8 cellular contexts compared by ENCODE assay signal in the genomic region with DNA sequence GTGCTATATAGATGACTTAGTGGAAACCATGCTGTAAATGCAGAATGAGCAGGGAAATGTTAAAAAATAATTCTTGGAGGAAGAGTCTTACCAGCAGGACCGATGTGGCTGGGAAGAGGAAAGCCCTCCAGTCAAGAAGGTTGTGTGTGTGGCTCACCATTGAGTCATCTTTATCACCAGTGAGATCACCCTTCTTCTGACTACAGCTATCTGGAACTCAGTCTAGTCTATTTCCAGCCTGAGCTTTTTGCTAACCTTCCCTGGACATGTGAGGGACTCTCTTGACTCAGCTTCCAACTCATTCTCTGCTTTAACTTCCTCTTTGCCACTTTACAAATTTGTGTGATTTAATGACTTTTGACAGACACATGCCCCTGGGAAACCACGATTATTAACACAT.
DNase-seq lines count a peak whose midpoint lies in the region; ATAC-seq, FAIRE-seq and TF ChIP-seq lines count a peak whose summit lies in the region.
"Not testable (repeated sequence)": the region's sequence is repeated elsewhere in the genome, so short reads cannot be mapped to it uniquely, and the experiment has no call there.

No MANE protein-coding gene starts in this region.

- H3K23ac ChIP-seq in IMR-90 (ENCODE audit: low read depth, low read length) = not testable (repeated sequence)

- H3K4me1 ChIP-seq in IMR-90 (ENCODE audit: control insufficient read depth, insufficient read depth, low read length); mesodermal cell (ENCODE audit: control insufficient read depth, insufficient read depth, low read length, poor library complexity, severe bottlenecking): not testable (repeated sequence)

- H3K79me1 ChIP-seq in IMR-90 (ENCODE audit: low read depth in 1 of 2, low read length in 2 of 2) = not testable (repeated sequence)

- no CpG with 5 or more reads among the region's 2 CpGs for WGBS in IMR-90 (ENCODE audit: extremely low coverage in 2 of 2, insufficient read length in 1 of 2), 2 experiments
- WGBS in mesodermal cell (ENCODE audit: insufficient coverage in 2 of 2), 2 experiments = no CpG with 5 or more reads among the region's 2 CpGs

- not testable (repeated sequence) for H3K4me1 Mint-ChIP-seq in MCF 10A (ENCODE audit: insufficient read depth, unreplicated experiment)

- H3K36me3 ChIP-seq in IMR-90 (ENCODE audit: control insufficient read depth, insufficient read depth, low read length); mesodermal cell (ENCODE audit: control insufficient read depth, insufficient read depth, low read length): not testable (repeated sequence)

- not testable (repeated sequence) for H2BK120ac ChIP-seq in IMR-90 (ENCODE audit: low read depth, low read length)

- intact Hi-C loops in IMR-90 (cut with micrococcal nuclease); MCF 10A (cut with micrococcal nuclease): not testable (repeated sequence)

- not testable (repeated sequence) for H3K9me1 ChIP-seq in IMR-90 (ENCODE audit: insufficient read depth, low read length)

- H3K4me2 ChIP-seq in IMR-90 (ENCODE audit: low read depth, low read length) = not testable (repeated sequence)

- not testable (repeated sequence) for H2BK20ac ChIP-seq in IMR-90 (ENCODE audit: low read depth, low read length)

- in situ Hi-C loops in IMR-90 (cut with MboI; ENCODE audit: low sequenced_read_pairs) = loop anchor here (25.0 kb wide), 1 partner anchor 302 kb away; no protein-coding TSS in a partner anchor

- H2BK5ac ChIP-seq in IMR-90 (ENCODE audit: low read depth, low read length, poor library complexity, severe bottlenecking) = not testable (repeated sequence)

- TF ChIP-seq POLR2A in IMR-90 (IDR thresholded peaks at IDR 0.05; ENCODE audit: low read depth, low read length) = not testable (repeated sequence)

- dilution Hi-C loops in IMR-90 (cut with HindIII; ENCODE audit: low sequenced_read_pairs, unreplicated experiment) = not testable (repeated sequence)

- not testable (repeated sequence) for H2BK15ac ChIP-seq in IMR-90 (ENCODE audit: low read depth, low read length)

- not testable (repeated sequence) for H2AK9ac ChIP-seq in IMR-90 (replicated peaks; ENCODE audit: low read depth, low read length, poor library complexity)

- not testable (repeated sequence) for H2AFZ ChIP-seq in IMR-90 (replicated peaks; ENCODE audit: low read length, poor library complexity)

- not testable (repeated sequence) for H4K91ac ChIP-seq in IMR-90 (ENCODE audit: insufficient read depth, low read depth, low read length)

- not testable (repeated sequence) for H3K27ac Mint-ChIP-seq in MCF 10A (ENCODE audit: low read depth, unreplicated experiment)

- not testable (repeated sequence) for TF ChIP-seq RAD21 in IMR-90 (IDR thresholded peaks at IDR 0.05; ENCODE audit: low read length)

- peak; percentile 98 for ATAC-seq in IMR-90 (ENCODE audit: low read depth)

- H4K20me1 ChIP-seq in IMR-90 (ENCODE audit: insufficient read depth, low read length) = not testable (repeated sequence)

- not testable (repeated sequence) for H3K27ac ChIP-seq in IMR-90 (ENCODE audit: insufficient read depth, low read length)
- H3K27ac ChIP-seq in mesodermal cell (ENCODE audit: low read depth, low read length, severe bottlenecking) = peak overlapping the region; percentile 59

- H3K9me3 ChIP-seq in IMR-90 (ENCODE audit: control insufficient read depth, insufficient read depth, low read length); mesodermal cell (ENCODE audit: control insufficient read depth, low read length): not testable (repeated sequence)

- H4K5ac ChIP-seq in IMR-90 (ENCODE audit: low read depth, low read length) = not testable (repeated sequence)

- H3K4me3 ChIP-seq in IMR-90 (ENCODE audit: insufficient read depth, low read depth, low read length); foreskin fibroblast (ENCODE audit: low read depth in 1 of 2, low read length in 2 of 2); mesodermal cell (ENCODE audit: extremely low read depth, insufficient read depth, low read length, poor library complexity, severe bottlenecking): not testable (repeated sequence)

- H3K4me3 Mint-ChIP-seq in MCF 10A (ENCODE audit: unreplicated experiment) = not testable (repeated sequence)

- H3K56ac ChIP-seq in IMR-90 (ENCODE audit: extremely low read depth, insufficient read depth, low read length) = not testable (repeated sequence)

- DNase-seq in AG09319 (ENCODE audit: extremely low read depth, low read depth) (peak; percentile 15), GM04504 (ENCODE audit: low read depth) (peak; percentile 72), IMR-90 (peak; percentile 87), RPMI7951 (ENCODE audit: low read depth) (peak; percentile 91), MCF 10A (ENCODE audit: unreplicated experiment) (peak; percentile 11), foreskin fibroblast (peak; percentile 57 to 79), urothelium cell line (ENCODE audit: low spot score) (peak; percentile 29)

- not testable (repeated sequence) for H2AK5ac ChIP-seq in IMR-90 (ENCODE audit: low read depth, low read length)

- H3K4ac ChIP-seq in IMR-90 (ENCODE audit: low read depth, low read length) = not testable (repeated sequence)

- not testable (repeated sequence) for H3K14ac ChIP-seq in IMR-90 (replicated peaks; ENCODE audit: low read depth, low read length)

- BruUV-seq in IMR-90 (replicated peaks; lab: Mats Ljungman, UMichigan); MCF 10A (replicated peaks; lab: Mats Ljungman, UMichigan): not testable (repeated sequence)

- peaks cover 22% of the 10 kb centered on the region for H3K9me3 Mint-ChIP-seq in MCF 10A (ENCODE audit: unreplicated experiment)

- not testable (repeated sequence) for H4K8ac ChIP-seq in IMR-90 (ENCODE audit: low read depth in 2 of 2, low read length in 2 of 2)

- H3K27me3 Mint-ChIP-seq in MCF 10A (ENCODE audit: insufficient read depth, unreplicated experiment) = not testable (repeated sequence)

- not testable (repeated sequence) for H3K9ac ChIP-seq in IMR-90 (ENCODE audit: low read depth, low read length)

- CTCF ChIA-PET in IMR-90 (lab: Yijun Ruan, JAX); MCF 10A (lab: Yijun Ruan, JAX): not testable (repeated sequence)

- FAIRE-seq in urothelium cell line (lab: Jason Lieb, UNC) = peak; percentile 30

- POLR2A ChIA-PET in IMR-90 (lab: Charles Lee; ENCODE audit: unreplicated experiment); MCF 10A (lab: Yijun Ruan, JAX): not testable (repeated sequence)

- not testable (repeated sequence) for TF ChIP-seq CTCF in AG09319 (IDR thresholded peaks at IDR 0.05; ENCODE audit: low read depth, low read length); IMR-90 (conservative IDR thresholded peaks at IDR 0.05; ENCODE audit: low read depth, low read length); MCF 10A (IDR thresholded peaks at IDR 0.05; ENCODE audit: unreplicated experiment); foreskin fibroblast (IDR thresholded peaks at IDR 0.05; ENCODE audit: low read depth, low read length)

- not testable (repeated sequence) for H3K36me3 Mint-ChIP-seq in MCF 10A (ENCODE audit: insufficient read depth, unreplicated experiment)

- H3K27me3 ChIP-seq in IMR-90 (ENCODE audit: control insufficient read depth, insufficient read depth, low read length) = not testable (repeated sequence)

- H3K18ac ChIP-seq in IMR-90 (ENCODE audit: low read depth, low read length) = not testable (repeated sequence)

TF ChIP-seq in IMR-90, 13 proteins besides CTCF, POLR2A, EP300 and RAD21:
- TF ChIP-seq FOS (IDR thresholded peaks at IDR 0.05; ENCODE audit: low read depth, low read length) = peak; percentile 63

Comparison
In these comparisons a context has a peak if more than half of its experiments do, and no peak if none do; other contexts are left out.
1. DNase-seq: peak in every context shown above with its lines; median percentile 91 in RPMI7951; 87 in IMR-90; 72 in GM04504; 68 in foreskin fibroblast; 29 in urothelium cell line; 15 in AG09319; 11 in MCF 10A.